Comparison of ENCODE assay signal across 12 cellular contexts in the genomic region with DNA sequence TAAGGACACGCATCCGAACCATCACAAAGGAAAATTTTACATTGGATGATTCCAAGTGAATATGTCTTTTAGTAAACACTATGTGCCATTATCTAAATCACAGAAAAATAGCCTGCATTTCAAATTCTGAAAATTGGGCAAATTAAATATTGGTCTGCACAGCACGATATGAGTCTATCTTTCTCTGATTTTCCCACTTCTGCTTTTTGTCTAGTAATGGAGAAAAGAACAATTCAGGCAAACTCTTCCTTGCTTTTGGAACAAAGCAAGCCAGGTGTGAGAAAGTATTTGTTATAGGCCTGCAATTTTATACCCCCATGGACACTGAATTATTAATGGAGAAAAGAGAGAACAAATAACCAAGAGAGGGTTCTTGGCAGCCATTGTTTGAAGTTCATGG.
"Had no signal": no experiment of that assay in that cellular context is flagged by ENCODE, and none has a peak within 500 bp of the region (broad histone marks: within the 10 kb centered on the region; RNA-seq: fewer than 3 reads in every experiment).

No MANE protein-coding gene starts in this region.

- H3K27ac ChIP-seq: HL-60, SJSA1, SK-N-MC had no signal

- FAIRE-seq: HTR-8/SVneo had no signal

- H3K9me3 ChIP-seq: SJSA1 had no signal

- H3K4me3 ChIP-seq: SJSA1, SK-N-MC had no signal

- H3K4me1 ChIP-seq: SJSA1 had no signal

- DNase-seq: NCI-H1048, NCI-H1436, NCI-H187, NCI-H2171, NCI-H226, NCI-H510A, Right ventricle myocardium superior, SIG-M5 had no signal

- H3K27me3 ChIP-seq: SJSA1 had no signal
